In genomic region chr20:45953672-45954071, GRCh38 we compare ENCODE assay signal across 1 cellular context.
A peak's percentile ranks its signal among the peaks of the same experiment; 100 is the strongest.
TF ChIP-seq lines count a peak whose summit lies in the region.

No MANE protein-coding gene starts in this region.

TF ChIP-seq in HEK293, 187 proteins besides CTCF, POLR2A, EP300 and RAD21 (continued from another document):
- TF ChIP-seq HIC1 (tag by site-specific recombination; IDR thresholded peaks at IDR 0.05), result 0 out of 2 replicates have a peak, but pooled peaks have one; percentile 35
- TF ChIP-seq SCRT1 (tag by site-specific recombination; IDR thresholded peaks at IDR 0.05; ENCODE audit: borderline replicate concordance), result peak; percentile 74
- TF ChIP-seq ZNF837 (tag by site-specific recombination; IDR thresholded peaks at IDR 0.05), result no peak
- peak; percentile 67 for TF ChIP-seq GLIS1 (tag by site-specific recombination; IDR thresholded peaks at IDR 0.05)
- no peak for TF ChIP-seq ZNF175 (tag by site-specific recombination; IDR thresholded peaks at IDR 0.05)
- TF ChIP-seq GLIS2 (tag by site-specific recombination; IDR thresholded peaks at IDR 0.05), result peak; percentile 39; the same call in 1 of the 2 replicates
